In the genomic region with DNA sequence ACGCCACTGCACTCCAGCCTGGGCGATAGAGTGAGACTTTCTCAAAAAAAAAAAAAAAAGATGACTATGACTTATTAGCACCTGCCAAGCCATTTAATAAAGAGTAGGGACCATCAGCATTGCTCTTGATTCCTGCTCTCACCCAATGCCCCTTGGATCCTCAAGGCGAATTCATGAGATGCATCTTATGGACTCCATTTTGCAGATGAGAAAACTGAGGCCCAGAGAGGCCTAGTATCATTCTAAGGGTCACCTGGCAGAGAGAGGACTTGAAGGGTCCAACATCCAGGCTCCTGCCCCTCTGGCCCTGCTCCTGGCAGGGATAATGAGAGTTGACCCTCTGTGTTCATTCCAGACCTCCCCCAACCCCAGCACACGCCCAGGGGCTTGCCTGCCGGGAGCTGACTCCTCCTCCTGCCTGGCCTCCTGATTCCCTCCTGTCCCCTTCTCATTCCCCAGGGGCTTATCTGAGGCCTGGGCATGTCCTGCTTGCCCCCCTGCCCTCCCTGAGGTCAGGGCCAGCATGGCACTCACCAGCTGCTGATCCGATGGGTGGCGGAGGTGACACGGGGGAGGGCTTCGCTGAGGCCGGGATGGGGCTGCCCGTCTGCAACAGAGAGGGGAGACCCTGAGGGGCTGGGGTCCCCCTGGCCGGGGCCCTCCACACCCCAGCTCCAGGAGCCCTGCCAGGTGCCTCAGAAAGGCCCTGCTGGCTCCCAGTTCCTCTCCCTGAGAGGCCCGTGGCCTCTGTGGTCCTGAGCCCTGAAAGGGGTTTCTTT, we compare ENCODE assay signal across 23 cellular contexts. TPM values are rescaled to one million over a fixed set of nuclear protein-coding genes. Genes with fewer than 3 reads are reported as not detected.
"Had no signal": no experiment of that assay in that cellular context is flagged by ENCODE, and none has a peak within 500 bp of the region (broad histone marks: within the 10 kb centered on the region; RNA-seq: fewer than 3 reads in every experiment).

No MANE protein-coding gene starts in this region.

- DNase-seq: Kasumi-1, MM.1S, NCI-H1092 treated with DMSO at 0.1 percent for 48 hours, NCI-H1436, NCI-H187, NCI-H2029, NCI-H2081 treated with DMSO at 0.1 percent for 48 hours, NCI-H2171, NCI-H226, NCI-H446, NCI-H510A, NCI-H524 treated with DMSO at 0.1 percent for 48 hours, NCI-H69, NCI-H774, Right ventricle myocardium superior, RPMI8226, SIG-M5 had no signal

- H3K9me3 ChIP-seq: SJSA1 had no signal

- H3K4me1 ChIP-seq: SJSA1 had no signal

- H3K27ac ChIP-seq: HL-60, KMS-11, SJSA1, SK-N-MC had no signal

- H3K27me3 ChIP-seq: SJSA1 had no signal

- H3K36me3 ChIP-seq: SJSA1 had no signal

- H3K9ac ChIP-seq: KMS-11 had no signal

- H3K4me3 ChIP-seq: SJSA1, SK-N-MC had no signal

- FAIRE-seq: HTR-8/SVneo, RCC 7860 had no signal

- H3K4me2 ChIP-seq: KMS-11 had no signal

RNA-seq across cellular contexts. Expression of a gene that starts 22.0 kb away (rescaled TPM):
- total RNA-seq: SJSA1 had no signal

RNA-seq across cellular contexts. Expression of a gene that starts 37.0 kb away (rescaled TPM):
- total RNA-seq: Right ventricle myocardium superior, SJSA1 had no signal
